Comparison of ENCODE assay signal across 12 cellular contexts in the genomic region with DNA sequence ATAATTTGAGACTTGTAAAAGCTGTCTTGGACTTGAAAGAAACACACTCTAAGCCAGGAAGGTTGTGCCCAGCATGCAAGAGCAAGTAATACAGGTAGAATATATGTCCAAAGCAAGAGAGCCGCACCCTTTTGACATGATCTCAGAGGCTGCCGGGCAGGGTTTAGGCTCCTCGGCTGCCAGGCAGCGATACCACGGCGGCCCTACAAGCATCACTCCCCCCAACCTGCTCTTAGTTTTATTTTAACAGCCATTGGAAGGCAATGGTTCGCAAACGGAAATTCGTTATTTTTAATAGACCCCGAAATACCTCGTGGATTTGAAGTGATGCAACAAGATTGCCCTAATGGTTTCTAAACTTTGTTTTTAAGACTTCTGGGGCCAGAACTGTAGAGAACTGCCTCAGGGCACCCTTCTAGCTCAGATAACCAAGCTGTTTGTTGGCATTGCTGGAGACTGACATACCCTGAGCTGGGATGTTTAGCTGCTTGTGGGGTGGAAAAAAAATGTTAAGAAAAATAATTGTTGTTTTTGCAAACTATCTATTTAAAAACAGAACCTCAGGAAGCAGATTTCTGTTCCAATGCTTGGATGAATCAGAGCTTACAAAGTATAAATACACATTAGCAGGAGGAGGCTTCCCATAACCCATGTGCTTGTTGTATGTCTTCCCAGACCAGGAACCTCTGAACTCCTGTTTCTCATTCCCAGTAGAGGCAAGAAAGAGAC. TPM values are rescaled to one million over a fixed set of nuclear protein-coding genes. Genes with fewer than 3 reads are reported as not detected.
A peak's percentile ranks its signal among the peaks of the same experiment; 100 is the strongest.
DNase-seq lines count a peak whose midpoint lies in the region; ATAC-seq and TF ChIP-seq lines count a peak whose summit lies in the region.
"Had no signal": no experiment of that assay in that cellular context is flagged by ENCODE, and none has a peak within 500 bp of the region (broad histone marks: within the 10 kb centered on the region; RNA-seq: fewer than 3 reads in every experiment).

No MANE protein-coding gene starts in this region.

- POLR2A ChIA-PET in PC-3 (lab: Charles Lee; ENCODE audit: unreplicated experiment): no interaction called here

- peaks cover 4% of the 10 kb centered on the region for H3F3A ChIP-seq in PC-3 (ENCODE audit: low read length, unreplicated experiment)

- H3K27me3 ChIP-seq in PC-3 (ENCODE audit: low read length): no peaks in the 10 kb centered on the region
- H3K27me3 ChIP-seq in esophagus muscularis mucosa: no peaks in the 10 kb centered on the region

- H3K9me3 ChIP-seq in PC-3 (ENCODE audit: low read length) (no peaks in the 10 kb centered on the region), esophagus muscularis mucosa (no peaks in the 10 kb centered on the region)
- H3K9me3 ChIP-seq: lower lobe of right lung had no signal

- no peak for TF ChIP-seq EP300 in esophagus muscularis mucosa (IDR thresholded peaks at IDR 0.05)

- H2AFZ ChIP-seq in PC-3 (ENCODE audit: low read length): no peak overlapping the region

- ATAC-seq in PC-3 (peak; percentile 38), HG03565 (IDR thresholded peaks at IDR 0.05; ENCODE audit: unreplicated experiment) (no peak)
- ATAC-seq: CD8-positive, alpha-beta T cell; lower lobe of right lung had no signal

- H3K4me3 ChIP-seq in AG09309 (ENCODE audit: control insufficient read depth, low read depth, low read length) (no peak overlapping the region), PC-3 (ENCODE audit: low read length) (no peak overlapping the region), esophagus muscularis mucosa (no peak overlapping the region)
- H3K4me3 ChIP-seq: lower lobe of right lung had no signal

- TF ChIP-seq CTCF in AG09309 (IDR thresholded peaks at IDR 0.05; ENCODE audit: control insufficient read depth, insufficient read depth, low read depth, low read length, missing control alignments): no peak
- no peak for TF ChIP-seq CTCF in PC-3 (conservative IDR thresholded peaks at IDR 0.05; ENCODE audit: low read depth, low read length)
- no peak for TF ChIP-seq CTCF in esophagus muscularis mucosa (IDR thresholded peaks at IDR 0.05)
- no peak for TF ChIP-seq CTCF in GM13977 (IDR thresholded peaks at IDR 0.05; ENCODE audit: extremely low read depth, insufficient read depth, missing control alignments)

- H3K9me2 ChIP-seq in PC-3 (replicated peaks; ENCODE audit: low read length): no peaks in the 10 kb centered on the region

- H3K36me3 ChIP-seq in PC-3 (ENCODE audit: low read depth, low read length): peaks cover 30% of the 10 kb centered on the region
- H3K36me3 ChIP-seq in esophagus muscularis mucosa: peaks cover 0 to 23% (median 11%) of the 10 kb centered on the region in 4 donors

- peak; percentile 81 for DNase-seq in AG09309 (ENCODE audit: low read depth)
- peak; percentile 35 for DNase-seq in PC-3
- DNase-seq in esophagus muscularis mucosa (ENCODE audit: extremely low spot score): no peak
- peak; percentile 15 for DNase-seq in pons (ENCODE audit: low spot score)
- DNase-seq in G401 (ENCODE audit: low spot score): no peak
- DNase-seq in GM13977 (ENCODE audit: low spot score): no peak
- no peak for DNase-seq in ACHN
- DNase-seq: activated naive CD4-positive, alpha-beta T cell treated with anti-CD3 and anti-CD28 coated beads, Interleukin-2, amount 10 ng/mL, durations not matched to agents 7 days and 5 days; CD8-positive, alpha-beta T cell; lower lobe of right lung; RPMI8226 had no signal

- intact Hi-C loops in PC-3 (cut with micrococcal nuclease): loop anchor here (5.0 kb wide), 2 partner anchors 38 to 83 kb away; no protein-coding TSS in a partner anchor
- intact Hi-C loops in esophagus muscularis mucosa (cut with DNase I): no loop called here

- H3K27ac ChIP-seq in PC-3 (ENCODE audit: low read length) (peak overlapping the region; percentile 53), esophagus muscularis mucosa (replicated peaks in 1 of 4) (peak overlapping the region; percentile 42 to 68 (median 57))
- H3K27ac ChIP-seq: lower lobe of right lung had no signal

- TF ChIP-seq POLR2A in esophagus muscularis mucosa (IDR thresholded peaks at IDR 0.05; ENCODE audit: low read depth): no peak

- no peak overlapping the region for H3K4me2 ChIP-seq in PC-3 (ENCODE audit: low read length)

- H3K4me1 ChIP-seq in PC-3 (ENCODE audit: insufficient read depth, low read length) (peaks cover 7% of the 10 kb centered on the region; the same call in 1 of the 2 replicates), esophagus muscularis mucosa (peaks cover 25 to 59% (median 46%) of the 10 kb centered on the region in 4 donors)

- H4K20me1 ChIP-seq in PC-3 (ENCODE audit: low read length): peaks cover 12% of the 10 kb centered on the region; the same call in 1 of the 2 replicates

- CTCF ChIA-PET in PC-3 (lab: Charles Lee): interaction anchor here (0.6 to 0.7 kb wide), 2 partner anchors 14 to 228 kb away, joined by 3 to 4 read pairs; no protein-coding TSS in a partner anchor

- in situ Hi-C loops in G401 (cut with HindIII; ENCODE audit: low sequenced_read_pairs) (no loop called here), GM13977 (cut with MboI; ENCODE audit: low pct_unique_long_range_greater_than_20kb, low sequenced_read_pairs, unreplicated experiment) (no loop called here), ACHN (cut with HindIII; ENCODE audit: low pct_ligation_motif_present, low pct_unique_long_range_greater_than_20kb, low sequenced_read_pairs) (no loop called here)

- 79% methylated on average over 11 of the region's 11 CpGs for WGBS in esophagus muscularis mucosa

- no TSS peak for BruUV-seq in PC-3 (replicated peaks; lab: Mats Ljungman, UMichigan)

- peaks cover 4% of the 10 kb centered on the region; the same call in 1 of the 2 replicates for H3K79me2 ChIP-seq in PC-3 (ENCODE audit: low read length)

- H3K9ac ChIP-seq in PC-3 (ENCODE audit: low read length): no peak overlapping the region

RNA-seq across cellular contexts. Expression of gene JAG1, which starts 39.0 kb away (rescaled TPM):
- total RNA-seq in PC-3 (2014; rRNA removed) (176 and 184 TPM in 2 replicates), esophagus muscularis mucosa (10 to 100 TPM; 30.7 to 41.9 (median 36.3) TPM)
- 0.06 TPM in 1 of 2 replicates, not detected in the other for total RNA-seq in G401 (2014; rRNA removed; shearing (Covaris generic))

Comparison
In these comparisons a context has a peak if more than half of its experiments do, and no peak if none do; other contexts are left out.
1. DNase-seq: peak in AG09309 (single experiment), PC-3 (single experiment) and pons (single experiment); none in esophagus muscularis mucosa (single experiment), G401 (single experiment), GM13977 (single experiment) and ACHN (single experiment).
2. RNA of gene JAG1, which starts 39.0 kb away (total RNA-seq): 176 to 184 TPM in PC-3 and 30.7 to 41.9 TPM in esophagus muscularis mucosa; 0.06 TPM in G401; every median in the first group is over 10 times any median in the second.